24 cellular contexts compared by ENCODE assay signal in the genomic region with DNA sequence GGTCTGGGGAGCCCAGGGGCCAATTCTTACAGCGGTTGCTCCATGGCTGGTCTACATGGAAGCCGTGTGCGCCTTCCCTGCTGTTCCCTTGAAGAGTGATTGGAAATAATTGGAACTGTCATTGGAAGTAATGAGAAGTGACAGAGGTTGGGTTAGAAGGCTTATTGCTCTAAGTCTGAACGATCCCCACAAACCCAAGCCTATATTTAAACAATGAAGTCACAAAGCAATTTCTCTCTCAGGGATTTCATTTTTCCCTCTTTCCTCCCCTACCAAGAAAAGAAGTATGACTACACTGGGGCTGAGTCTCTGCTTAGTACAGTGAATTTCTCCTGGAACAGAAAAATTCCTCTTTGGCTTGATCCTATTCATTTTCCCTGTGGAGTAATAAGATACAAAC. TPM values are rescaled to one million over a fixed set of nuclear protein-coding genes. Genes with fewer than 3 reads are reported as not detected.
DNase-seq lines count a peak whose midpoint lies in the region; ATAC-seq and TF ChIP-seq lines count a peak whose summit lies in the region.
"Had no signal": no experiment of that assay in that cellular context is flagged by ENCODE, and none has a peak within 500 bp of the region (broad histone marks: within the 10 kb centered on the region; RNA-seq: fewer than 3 reads in every experiment).

No MANE protein-coding gene starts in this region.

- no peaks in the 10 kb centered on the region for H3K9me2 ChIP-seq in PC-3 (replicated peaks; ENCODE audit: low read length)

- H3K27ac ChIP-seq in PC-3 (ENCODE audit: low read length) (peak overlapping the region; percentile 86), epithelial cell of prostate (peak overlapping the region; percentile 74), subcutaneous abdominal adipose tissue (ENCODE audit: low read depth, low read length) (peak overlapping the region; percentile 80)
- H3K27ac ChIP-seq: left lung, SK-N-MC had no signal

- peak overlapping the region; percentile 2; the same call in 1 of the 2 replicates for H3K9ac ChIP-seq in PC-3 (ENCODE audit: low read length)
- no peak overlapping the region for H3K9ac ChIP-seq in subcutaneous abdominal adipose tissue (ENCODE audit: low read length in 5 of 5)

- no peak overlapping the region for H2AFZ ChIP-seq in PC-3 (ENCODE audit: low read length)

- DNase-seq in PC-3 (no peak), epithelial cell of prostate (ENCODE audit: low read depth, low spot score) (no peak), myocyte (ENCODE audit: low read depth) (peak; percentile 56), COR-L47 (lab: John Stamatoyannopoulos, UW) (no peak), Ammon's horn (ENCODE audit: low spot score) (no peak)
- DNase-seq: activated B cell treated with CpG ODN at 0.5 μM for 24 hours; activated CD8-positive, alpha-beta T cell treated with anti-CD3 and anti-CD28 coated beads for 36 hours; activated naive CD4-positive, alpha-beta T cell treated with Interleukin-2 at 50 U/mL for 16 hours; activated T-cell treated with anti-CD3 and anti-CD28 coated beads, Interleukin-2, amount 50 U/mL, for 24 hours; aorta; DND-41; effector memory CD4-positive, alpha-beta T cell; heart right ventricle; immature natural killer cell; left lung; MM.1S; NCI-H226; right cardiac atrium; tibial artery had no signal

- no peak overlapping the region for H3K4me3 ChIP-seq in PC-3 (ENCODE audit: low read length)
- H3K4me3 ChIP-seq in subcutaneous abdominal adipose tissue (ENCODE audit: low read depth in 1 of 5, low read length in 5 of 5) = no peak overlapping the region
- H3K4me3 ChIP-seq: heart right ventricle, left lung, SK-N-MC had no signal

- H3K4me2 ChIP-seq in PC-3 (ENCODE audit: low read length) = 0 out of 2 replicates have a peak overlapping the region, but pooled peaks have one; percentile 72

- H3K27me3 ChIP-seq in PC-3 (ENCODE audit: low read length) (no peaks in the 10 kb centered on the region), subcutaneous abdominal adipose tissue (ENCODE audit: control insufficient read depth in 5 of 5, insufficient read depth in 4 of 5, low read length in 5 of 5) (peaks cover 0 to 6% (median 0%) of the 10 kb centered on the region in 5 donors)

- intact Hi-C loops in PC-3 (cut with micrococcal nuclease) = no loop called here

- POLR2A ChIA-PET in PC-3 (lab: Charles Lee; ENCODE audit: unreplicated experiment) = no interaction called here

- BruUV-seq in PC-3 (replicated peaks; lab: Mats Ljungman, UMichigan) = no TSS peak

- no peak for TF ChIP-seq CTCF in PC-3 (conservative IDR thresholded peaks at IDR 0.05; ENCODE audit: low read depth, low read length)

- H3K79me2 ChIP-seq in PC-3 (ENCODE audit: low read length) = peaks cover 70% of the 10 kb centered on the region

- CTCF ChIA-PET in PC-3 (lab: Charles Lee) = no interaction called here

- H3K9me3 ChIP-seq in PC-3 (ENCODE audit: low read length) (no peaks in the 10 kb centered on the region), subcutaneous abdominal adipose tissue (ENCODE audit: control insufficient read depth in 5 of 5, low read length in 5 of 5) (no peaks in the 10 kb centered on the region)
- H3K9me3 ChIP-seq: heart right ventricle, left lung, tibial artery had no signal

- ATAC-seq in PC-3 = no peak
- no peak for ATAC-seq in GM21576 (IDR thresholded peaks at IDR 0.05; ENCODE audit: unreplicated experiment)
- ATAC-seq in GM21423 (IDR thresholded peaks at IDR 0.05; ENCODE audit: unreplicated experiment) = no peak
- ATAC-seq: activated CD8-positive, alpha-beta T cell treated with anti-CD3 and anti-CD28 coated beads for 36 hours; left lung; stimulated activated memory B cell treated with anti-CD40 and anti-IgM and Interleukin-4, amounts not matched to agents 10 μg/mL and 1 μg/mL and 100 μg/mL, for 72 hours had no signal

- no peaks in the 10 kb centered on the region for H4K20me1 ChIP-seq in PC-3 (ENCODE audit: low read length)

- H3F3A ChIP-seq in PC-3 (ENCODE audit: low read length, unreplicated experiment) = no peaks in the 10 kb centered on the region

- H3K4me1 ChIP-seq in PC-3 (ENCODE audit: insufficient read depth, low read length) (peaks cover 63% of the 10 kb centered on the region), subcutaneous abdominal adipose tissue (ENCODE audit: control insufficient read depth in 5 of 5, insufficient read depth in 5 of 5, low read length in 5 of 5) (peaks cover 4 to 60% (median 38%) of the 10 kb centered on the region in 5 donors)
- H3K4me1 ChIP-seq: left lung had no signal

- H3K36me3 ChIP-seq in PC-3 (ENCODE audit: low read depth, low read length) = 0 out of 2 replicates have a peak, but pooled peaks cover 5% of the 10 kb centered on the region
- no peaks in the 10 kb centered on the region for H3K36me3 ChIP-seq in subcutaneous abdominal adipose tissue (ENCODE audit: control insufficient read depth in 5 of 5, insufficient read depth in 5 of 5, low read length in 5 of 5)
- H3K36me3 ChIP-seq: heart right ventricle, left lung, tibial artery had no signal

RNA-seq across cellular contexts. Expression of gene CLMP, which starts 7.8 kb away (rescaled TPM):
- total RNA-seq in PC-3 (2014; rRNA removed) = 30.4 and 33.0 TPM in 2 replicates
- total RNA-seq in myocyte = 17.2 and 32.0 TPM in 2 replicates
- 16.6 TPM for polyA plus RNA-seq in myocyte (2012)
- total RNA-seq: activated B cell treated with CpG ODN at 0.5 μM for 24 hours had no signal
